Comparison of ENCODE assay signal across 8 cellular contexts in genomic region chr5:55993013-55993412, GRCh38. TPM values are rescaled to one million over a fixed set of nuclear protein-coding genes. Genes with fewer than 3 reads are reported as not detected.
DNase-seq lines count a peak whose midpoint lies in the region; ATAC-seq and TF ChIP-seq lines count a peak whose summit lies in the region.

No MANE protein-coding gene starts in this region.

- 72% methylated on average over 5 of the region's 5 CpGs for WGBS in thymus

- H3K4me1 Mint-ChIP-seq in activated CD8-positive, alpha-beta memory T cell treated with anti-CD3 and anti-CD28 coated beads, Interleukin-2, amount 10 ng/mL, durations not matched to agents 7 days and 5 days = peaks cover 46% of the 10 kb centered on the region

- H3K4me3 ChIP-seq in ascending aorta (peak overlapping the region; percentile 95 to 98), thymus (ENCODE audit: low read length) (peak overlapping the region; percentile 48)

- DNase-seq in activated CD8-positive, alpha-beta memory T cell treated with anti-CD3 and anti-CD28 coated beads, Interleukin-2, amount 10 ng/mL, durations not matched to agents 7 days and 5 days = no peak
- DNase-seq in activated CD8-positive, alpha-beta memory T cell treated with anti-CD3 and anti-CD28 coated beads for 24 hours = no peak
- DNase-seq in ascending aorta (ENCODE audit: low spot score in 2 of 2) (no peak), LoVo (ENCODE audit: low spot score) (no peak), SIG-M5 treated with dmso at 0.1 percent for 504 hours (lab: John Stamatoyannopoulos, UW; ENCODE audit: unreplicated experiment) (no peak), NCI-H446 (lab: John Stamatoyannopoulos, UW) (no peak)

- H3K27ac ChIP-seq in ascending aorta = peak overlapping the region; percentile 99 to 100
- peak overlapping the region; percentile 97 for H3K27ac ChIP-seq in layer of hippocampus (ENCODE audit: low read depth, low read length)
- peak overlapping the region; percentile 53 for H3K27ac ChIP-seq in thymus (ENCODE audit: low read depth)

- H3K27ac Mint-ChIP-seq in activated CD8-positive, alpha-beta memory T cell treated with anti-CD3 and anti-CD28 coated beads, Interleukin-2, amount 10 ng/mL, durations not matched to agents 7 days and 5 days = no peak overlapping the region

- H3K27me3 Mint-ChIP-seq in activated CD8-positive, alpha-beta memory T cell treated with anti-CD3 and anti-CD28 coated beads, Interleukin-2, amount 10 ng/mL, durations not matched to agents 7 days and 5 days = no peaks in the 10 kb centered on the region

- no peak for ATAC-seq in activated CD8-positive, alpha-beta memory T cell treated with anti-CD3 and anti-CD28 coated beads, Interleukin-2, amount 10 ng/mL, durations not matched to agents 7 days and 5 days

- H3K9me3 ChIP-seq in ascending aorta (no peaks in the 10 kb centered on the region), thymus (ENCODE audit: control insufficient read depth) (no peaks in the 10 kb centered on the region)

- H3K36me3 Mint-ChIP-seq in activated CD8-positive, alpha-beta memory T cell treated with anti-CD3 and anti-CD28 coated beads, Interleukin-2, amount 10 ng/mL, durations not matched to agents 7 days and 5 days = peaks cover 16% of the 10 kb centered on the region

- peak overlapping the region; percentile 93 for H3K4me3 Mint-ChIP-seq in activated CD8-positive, alpha-beta memory T cell treated with anti-CD3 and anti-CD28 coated beads, Interleukin-2, amount 10 ng/mL, durations not matched to agents 7 days and 5 days

- intact Hi-C loops in ascending aorta (cut with DNase I) = loop anchor here (5.0 to 10.0 kb wide), 2 partner anchors 182 to 214 kb away; no protein-coding TSS in a partner anchor

- no peaks in the 10 kb centered on the region for H3K27me3 ChIP-seq in ascending aorta
- H3K27me3 ChIP-seq in layer of hippocampus (ENCODE audit: control insufficient read depth, insufficient read depth, low read length) = no peaks in the 10 kb centered on the region
- no peaks in the 10 kb centered on the region for H3K27me3 ChIP-seq in thymus (ENCODE audit: control insufficient read depth, insufficient read depth)

- CTCF ChIA-PET in activated CD8-positive, alpha-beta memory T cell treated with anti-CD3 and anti-CD28 coated beads, Interleukin-2, amount 10 ng/mL, durations not matched to agents 7 days and 5 days (lab: Charles Lee) = interaction anchor here (0.6 kb wide), 1 partner anchor 10 kb away, joined by 4 read pairs; no protein-coding TSS in a partner anchor

- TF ChIP-seq CTCF in ascending aorta (IDR thresholded peaks at IDR 0.05) = no peak

- peaks cover 3% of the 10 kb centered on the region for H3K9me3 Mint-ChIP-seq in activated CD8-positive, alpha-beta memory T cell treated with anti-CD3 and anti-CD28 coated beads, Interleukin-2, amount 10 ng/mL, durations not matched to agents 7 days and 5 days (ENCODE audit: low read depth)

- H3K36me3 ChIP-seq in ascending aorta = no peaks in the 10 kb centered on the region
- no peaks in the 10 kb centered on the region for H3K36me3 ChIP-seq in thymus (ENCODE audit: control insufficient read depth, insufficient read depth)

- H3K4me1 ChIP-seq in ascending aorta (peaks cover 0 to 17% of the 10 kb centered on the region in 2 donors), thymus (ENCODE audit: control insufficient read depth, insufficient read depth, low read length) (no peaks in the 10 kb centered on the region)

RNA-seq across cellular contexts. Expression of gene IL6ST, which starts 1.8 kb away (rescaled TPM):
- total RNA-seq in activated CD8-positive, alpha-beta memory T cell treated with anti-CD3 and anti-CD28 coated beads, Interleukin-2, amount 10 ng/mL, durations not matched to agents 7 days and 5 days = 10 to 100 TPM; 17.9 to 24.7 TPM
- total RNA-seq in ascending aorta = 192 TPM
- polyA plus RNA-seq in thymus = 94.1 TPM
